In genomic region chr1:48493970-48494769, GRCh38 we compare ENCODE assay signal across 9 cellular contexts. TPM values are rescaled to one million over a fixed set of nuclear protein-coding genes. Genes with fewer than 3 reads are reported as not detected.
DNase-seq lines count a peak whose midpoint lies in the region; ATAC-seq and TF ChIP-seq lines count a peak whose summit lies in the region.
"Had no signal": no experiment of that assay in that cellular context is flagged by ENCODE, and none has a peak within 500 bp of the region (broad histone marks: within the 10 kb centered on the region; RNA-seq: fewer than 3 reads in every experiment).

No MANE protein-coding gene starts in this region.

- WGBS in smooth muscle cell (ENCODE audit: low lambda C conversion rate), result 49% methylated on average over 5 of the region's 5 CpGs

- H3K36me3 Mint-ChIP-seq in GM23338 (ENCODE audit: low read depth), result no peaks in the 10 kb centered on the region
- no peaks in the 10 kb centered on the region for H3K36me3 Mint-ChIP-seq in activated naive CD8-positive, alpha-beta T cell treated with anti-CD3 and anti-CD28 coated beads, Interleukin-2, amount 50 U/mL, for 24 hours (ENCODE audit: low read depth)

- no peaks in the 10 kb centered on the region for H3K27me3 ChIP-seq in GM23338 (ENCODE audit: insufficient read depth)
- peaks cover 9% of the 10 kb centered on the region for H3K27me3 ChIP-seq in smooth muscle cell (ENCODE audit: low read depth)
- no peaks in the 10 kb centered on the region for H3K27me3 ChIP-seq in tibial artery

- H3K9me3 Mint-ChIP-seq in GM23338, result no peaks in the 10 kb centered on the region
- no peaks in the 10 kb centered on the region for H3K9me3 Mint-ChIP-seq in activated naive CD8-positive, alpha-beta T cell treated with anti-CD3 and anti-CD28 coated beads, Interleukin-2, amount 50 U/mL, for 24 hours

- H4K20me1 ChIP-seq in GM23338 (replicated peaks; ENCODE audit: insufficient read depth) (no peaks in the 10 kb centered on the region), smooth muscle cell (ENCODE audit: low read depth) (no peaks in the 10 kb centered on the region)

- no peaks in the 10 kb centered on the region for H3K79me2 ChIP-seq in GM23338 (replicated peaks; ENCODE audit: insufficient read depth)
- no peaks in the 10 kb centered on the region for H3K79me2 ChIP-seq in smooth muscle cell (ENCODE audit: low read depth)

- H3K4me2 ChIP-seq in GM23338 (no peak overlapping the region), smooth muscle cell (no peak overlapping the region)

- no peaks in the 10 kb centered on the region for H3K9me3 ChIP-seq in smooth muscle cell (replicated peaks; ENCODE audit: low read depth)
- no peaks in the 10 kb centered on the region for H3K9me3 ChIP-seq in tibial artery

- H2AFZ ChIP-seq in GM23338 (peak overlapping the region; percentile 85), smooth muscle cell (ENCODE audit: low read depth) (no peak overlapping the region)

- intact Hi-C loops in tibial artery (cut with DNase I; ENCODE audit: low total_unique reads), result loop anchor here (10.0 kb wide), 1 partner anchor 139 kb away; no protein-coding TSS in a partner anchor

- H3K36me3 ChIP-seq in GM23338 (ENCODE audit: insufficient read depth) (no peaks in the 10 kb centered on the region), smooth muscle cell (ENCODE audit: low read depth) (no peaks in the 10 kb centered on the region), tibial artery (no peaks in the 10 kb centered on the region)

- H3K4me3 ChIP-seq in GM23338 (no peak overlapping the region), astrocyte of the spinal cord (ENCODE audit: low read depth, low read length) (no peak overlapping the region), smooth muscle cell (no peak overlapping the region), tibial artery (no peak overlapping the region)

- DNase-seq in GM23338 (ENCODE audit: low spot score) (peak; percentile 9), astrocyte of the spinal cord (ENCODE audit: low read depth, low spot score) (peak; percentile 94), kidney glomerular epithelial cell (lab: John Stamatoyannopoulos, UW) (peak; percentile 85), smooth muscle cell (lab: John Stamatoyannopoulos, UW; ENCODE audit: unreplicated experiment) (no peak), iPS-NIHi7 (ENCODE audit: extremely low spot score) (no peak), SKM-1 treated with dmso at 0.1 percent for 144 hours (lab: John Stamatoyannopoulos, UW; ENCODE audit: unreplicated experiment) (no peak), tibial artery (no peak)
- no peak for DNase-seq in activated naive CD8-positive, alpha-beta T cell treated with anti-CD3 and anti-CD28 coated beads, Interleukin-2, amount 50 U/mL, for 24 hours
- DNase-seq: Kasumi-1 had no signal

- H3K4me1 ChIP-seq in GM23338 (ENCODE audit: insufficient read depth), result peaks cover 13% of the 10 kb centered on the region
- H3K4me1 ChIP-seq in smooth muscle cell (ENCODE audit: low read depth), result no peaks in the 10 kb centered on the region
- peaks cover 0 to 17% (median 8%) of the 10 kb centered on the region in 4 donors for H3K4me1 ChIP-seq in tibial artery

- H3F3A ChIP-seq in GM23338 (replicated peaks; ENCODE audit: low read depth), result 0 out of 2 replicates have a peak, but pooled peaks cover 4% of the 10 kb centered on the region
- no peaks in the 10 kb centered on the region for H3F3A ChIP-seq in smooth muscle cell (ENCODE audit: low read depth)

- H3K27me3 Mint-ChIP-seq in GM23338 (ENCODE audit: insufficient read depth, low read depth, poor library complexity), result peaks cover 4% of the 10 kb centered on the region
- H3K27me3 Mint-ChIP-seq in activated naive CD8-positive, alpha-beta T cell treated with anti-CD3 and anti-CD28 coated beads, Interleukin-2, amount 50 U/mL, for 24 hours, result peaks cover 5% of the 10 kb centered on the region

- no peaks in the 10 kb centered on the region; the same call in 1 of the 2 replicates for H3K9me2 ChIP-seq in GM23338 (ENCODE audit: insufficient read depth)

- H3K27ac ChIP-seq in GM23338 (ENCODE audit: low read depth) (no peak overlapping the region), smooth muscle cell (ENCODE audit: low read depth) (peak overlapping the region; percentile 43), tibial artery (no peak overlapping the region)

- no peak overlapping the region for H3K4me3 Mint-ChIP-seq in GM23338
- no peak overlapping the region for H3K4me3 Mint-ChIP-seq in activated naive CD8-positive, alpha-beta T cell treated with anti-CD3 and anti-CD28 coated beads, Interleukin-2, amount 50 U/mL, for 24 hours

- no peak overlapping the region for H3K9ac ChIP-seq in smooth muscle cell (ENCODE audit: low read depth)

- ATAC-seq in GM23338, result peak; percentile 9; the same call in 1 of the 3 replicates
- no peak for ATAC-seq in activated naive CD8-positive, alpha-beta T cell treated with anti-CD3 and anti-CD28 coated beads, Interleukin-2, amount 50 U/mL, for 24 hours

- in situ Hi-C loops in astrocyte of the spinal cord (cut with HindIII; ENCODE audit: low sequenced_read_pairs), result no loop called here

- H3K4me1 Mint-ChIP-seq in GM23338, result peaks cover 23% of the 10 kb centered on the region
- H3K4me1 Mint-ChIP-seq in activated naive CD8-positive, alpha-beta T cell treated with anti-CD3 and anti-CD28 coated beads, Interleukin-2, amount 50 U/mL, for 24 hours, result peaks cover 4% of the 10 kb centered on the region

- no peak for TF ChIP-seq CTCF in GM23338 (conservative IDR thresholded peaks at IDR 0.05; ENCODE audit: low read depth in 2 of 2)
- no peak for TF ChIP-seq CTCF in astrocyte of the spinal cord (IDR thresholded peaks at IDR 0.05; ENCODE audit: low read depth, low read length)
- no peak for TF ChIP-seq CTCF in smooth muscle cell (IDR thresholded peaks at IDR 0.05; ENCODE audit: borderline replicate concordance, insufficient read depth, poor library complexity, severe bottlenecking)
- no peak for TF ChIP-seq CTCF in tibial artery (IDR thresholded peaks at IDR 0.05)

- no peak overlapping the region; the same call in 1 of the 2 replicates for H3K27ac Mint-ChIP-seq in GM23338
- no peak overlapping the region for H3K27ac Mint-ChIP-seq in activated naive CD8-positive, alpha-beta T cell treated with anti-CD3 and anti-CD28 coated beads, Interleukin-2, amount 50 U/mL, for 24 hours

TF ChIP-seq in GM23338, 12 proteins besides CTCF, POLR2A, EP300 and RAD21 (continues in another document):
- no peak for TF ChIP-seq POLR2AphosphoS5 (IDR thresholded peaks at IDR 0.05; ENCODE audit: low read depth)
- TF ChIP-seq REST (IDR thresholded peaks at IDR 0.05; ENCODE audit: unreplicated experiment), result no peak
- no peak for TF ChIP-seq NANOG (IDR thresholded peaks at IDR 0.05; ENCODE audit: borderline replicate concordance)
- no peak for TF ChIP-seq CREB1 (CRISPR knock-in tag; IDR thresholded peaks at IDR 0.05; ENCODE audit: low read depth)
- TF ChIP-seq ZNF114 (CRISPR knock-in tag; IDR thresholded peaks at IDR 0.05), result no peak
- TF ChIP-seq ZNF331 (CRISPR knock-in tag; IDR thresholded peaks at IDR 0.05; ENCODE audit: low read depth), result no peak

RNA-seq across cellular contexts. Expression of gene SPATA6, which starts 22.2 kb away (rescaled TPM):
- 7.5 and 10.6 TPM in 2 replicates for total RNA-seq in GM23338 (2014; rRNA removed; shearing (Covaris generic))
- polyA plus RNA-seq in GM23338 (2016; fragmentation: Nextera tagmentation; extraction: Ambion mirVana) (10.9 and 13.3 TPM in 2 replicates), smooth muscle cell (6.1 and 7.6 TPM in 2 replicates)
- total RNA-seq in smooth muscle cell, result 6.0 and 6.9 TPM in 2 replicates

Comparison
In these comparisons a context has a peak if more than half of its experiments do, and no peak if none do; other contexts are left out.
1. DNase-seq: peak in GM23338 (single experiment), astrocyte of the spinal cord (single experiment) and kidney glomerular epithelial cell (single experiment); none in smooth muscle cell (single experiment), activated naive CD8-positive, alpha-beta T cell treated with anti-CD3 and anti-CD28 coated beads, Interleukin-2, amount 50 U/mL, for 24 hours (single experiment), iPS-NIHi7 (single experiment), SKM-1 treated with dmso at 0.1 percent for 144 hours (single experiment) and tibial artery (0 of 2).